In the genomic region with DNA sequence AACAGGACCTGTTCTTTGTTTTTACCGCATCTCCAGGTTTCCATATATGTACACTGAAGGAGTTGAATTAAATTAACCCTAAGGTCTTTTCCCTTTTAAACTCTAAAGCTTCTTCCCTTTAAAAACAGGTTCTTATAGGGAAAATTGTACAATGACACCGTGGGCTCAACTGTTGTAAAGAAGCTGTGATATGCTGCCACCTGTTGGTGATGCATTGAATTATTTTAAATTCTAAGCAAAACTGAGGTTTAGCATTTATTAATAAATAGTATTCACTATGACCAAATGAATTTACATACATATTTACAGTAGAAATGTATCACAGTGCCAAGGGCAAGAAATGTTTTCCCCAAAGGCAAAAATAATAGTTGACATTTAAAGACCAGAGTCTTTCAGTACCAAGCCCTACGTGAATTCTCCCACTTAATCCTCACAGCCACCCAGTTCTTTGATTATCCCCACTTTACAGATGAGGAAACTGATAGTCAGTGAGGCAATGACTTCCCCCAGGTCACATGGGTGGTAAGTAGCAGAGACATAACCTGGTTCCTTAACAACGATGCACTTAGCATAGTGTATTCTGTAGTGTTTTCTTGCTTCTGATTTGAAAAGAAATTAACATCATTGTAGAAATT, we compare ENCODE assay signal across 8 cellular contexts. TPM values are rescaled to one million over a fixed set of nuclear protein-coding genes. Genes with fewer than 3 reads are reported as not detected.
DNase-seq lines count a peak whose midpoint lies in the region; ATAC-seq and TF ChIP-seq lines count a peak whose summit lies in the region.

No MANE protein-coding gene starts in this region.

- no peaks in the 10 kb centered on the region for H3K27me3 ChIP-seq in ovary

- intact Hi-C loops in ovary (cut with DNase I) = loop anchor here in 3 of 4 donors (2.0 to 10.0 kb wide), 3 partner anchors 533 to 535 kb away; no protein-coding TSS in a partner anchor

- no peaks in the 10 kb centered on the region for H3K4me1 ChIP-seq in ovary (ENCODE audit: insufficient read depth)

- H3K9me3 ChIP-seq in ovary = no peaks in the 10 kb centered on the region

- peak; percentile 70 for TF ChIP-seq CTCF in LNCaP clone FGC (IDR thresholded peaks at IDR 0.05; ENCODE audit: control insufficient read depth, extremely low read depth, insufficient read depth)
- TF ChIP-seq CTCF in ovary (IDR thresholded peaks at IDR 0.05) = peak; percentile 61 to 81 (median 79)

- 34 to 37% (median 37%) methylated on average over 4 of the region's 4 CpGs for WGBS in ovary, 3 donors

- TF ChIP-seq POLR2A in ovary (IDR thresholded peaks at IDR 0.05) = no peak

- DNase-seq in NCI-H1417 (lab: John Stamatoyannopoulos, UW) (peak; percentile 45 to 82 (median 79)), NCI-H1417 treated with DMSO at 0.1 percent for 48 hours (lab: John Stamatoyannopoulos, UW) (no peak), LNCaP clone FGC (ENCODE audit: low read depth) (peak; percentile 13), SKM-1 treated with dmso at 0.1 percent for 144 hours (lab: John Stamatoyannopoulos, UW; ENCODE audit: unreplicated experiment) (peak; percentile 26), fibroblast of peridontal ligament (ENCODE audit: extremely low read depth) (peak; percentile 79), ovary (peak in 1 of 5 donors; percentile 24), HK-2 (ENCODE audit: unreplicated experiment) (no peak)

- no peak for ATAC-seq in HG02852 (IDR thresholded peaks at IDR 0.05; ENCODE audit: unreplicated experiment)

- no peaks in the 10 kb centered on the region for H3K36me3 ChIP-seq in ovary

- no peak overlapping the region for H3K27ac ChIP-seq in ovary

- H3K4me3 ChIP-seq in LNCaP clone FGC (ENCODE audit: low read depth, low read length) (no peak overlapping the region), ovary (no peak overlapping the region)

- TF ChIP-seq EP300 in ovary (IDR thresholded peaks at IDR 0.05) = no peak

RNA-seq across cellular contexts. Expression of a gene that starts 35.7 kb away (rescaled TPM):
- 10 to 100 TPM; 37.8 to 55.7 (median 49.7) TPM for total RNA-seq in ovary
- polyA plus RNA-seq in ovary = 10 to 100 TPM; 17.2 to 28.8 TPM

Comparison
In these comparisons a context has a peak if more than half of its experiments do, and no peak if none do; other contexts are left out.
1. DNase-seq: peak in NCI-H1417 (3 of 3), LNCaP clone FGC (single experiment), SKM-1 treated with dmso at 0.1 percent for 144 hours (single experiment) and fibroblast of peridontal ligament (single experiment); none in NCI-H1417 treated with DMSO at 0.1 percent for 48 hours (single experiment) and HK-2 (single experiment).